13 cellular contexts compared by ENCODE assay signal in the genomic region with DNA sequence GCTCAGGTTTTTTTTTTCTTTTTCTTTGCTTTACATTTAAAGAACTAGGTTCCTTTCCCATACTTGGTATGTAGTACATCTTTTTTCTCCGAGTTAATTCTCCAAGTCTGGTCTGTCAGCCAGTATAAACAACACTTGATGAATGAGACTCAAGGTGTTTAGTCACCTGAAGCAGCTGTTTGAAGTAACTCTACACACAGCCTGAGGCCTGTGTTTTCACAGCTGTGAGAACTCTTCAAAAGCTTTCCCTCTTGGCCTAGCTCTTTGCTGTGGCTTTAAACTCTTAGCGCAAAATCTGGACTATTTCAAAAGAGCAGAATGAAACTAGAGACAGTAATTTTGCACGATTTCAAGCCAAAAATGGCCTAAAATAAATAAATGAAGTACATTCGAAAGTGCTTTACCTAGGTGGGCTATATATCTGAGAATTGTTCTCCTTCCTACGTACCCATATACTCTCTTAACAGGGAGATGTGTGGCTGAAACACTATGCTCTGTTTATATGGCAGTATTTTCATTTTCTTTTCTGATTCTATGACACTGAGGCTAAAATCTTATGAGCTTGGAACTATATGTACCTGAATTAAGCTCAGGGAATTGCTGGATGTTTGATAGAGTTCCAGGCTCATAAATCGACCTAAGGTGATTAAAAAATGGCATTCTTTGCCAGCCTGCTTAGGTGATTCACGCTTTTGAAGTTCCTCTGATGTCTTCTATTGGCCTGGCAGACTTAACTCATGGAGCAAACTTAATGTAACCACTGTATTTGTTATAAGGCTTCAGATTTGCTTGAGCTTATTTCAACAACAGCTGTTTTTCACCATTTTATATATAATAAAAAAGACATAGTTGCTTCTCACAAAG.
DNase-seq lines count a peak whose midpoint lies in the region; ATAC-seq, FAIRE-seq and TF ChIP-seq lines count a peak whose summit lies in the region.
"Had no signal": no experiment of that assay in that cellular context is flagged by ENCODE, and none has a peak within 500 bp of the region (broad histone marks: within the 10 kb centered on the region; RNA-seq: fewer than 3 reads in every experiment).

No MANE protein-coding gene starts in this region.

- no peaks in the 10 kb centered on the region for H3K79me2 ChIP-seq in astrocyte (ENCODE audit: insufficient read depth, low read length)

- H3K9me3 ChIP-seq in astrocyte (ENCODE audit: insufficient read depth, low read depth, low read length): no peaks in the 10 kb centered on the region

- H3K36me3 Mint-ChIP-seq in astrocyte (ENCODE audit: low read depth, unreplicated experiment): no peaks in the 10 kb centered on the region
- H3K36me3 Mint-ChIP-seq: activated naive CD4-positive, alpha-beta T cell treated with anti-CD3 and anti-CD28 coated beads, Interleukin-2, amount 50 U/mL, for 24 hours had no signal

- no peaks in the 10 kb centered on the region for H3K36me3 ChIP-seq in astrocyte (ENCODE audit: insufficient read depth, low read length)

- no peak overlapping the region for H3K27ac ChIP-seq in astrocyte (ENCODE audit: low read depth, low read length)

- FAIRE-seq in astrocyte (lab: Jason Lieb, UNC): no peak

- peak; percentile 44 for DNase-seq in NCI-H748 (lab: John Stamatoyannopoulos, UW; ENCODE audit: unreplicated experiment)
- no peak for DNase-seq in NCI-H748 treated with DMSO at 0.1 percent for 48 hours (lab: John Stamatoyannopoulos, UW)
- peak; percentile 85 for DNase-seq in astrocyte (ENCODE audit: low read depth)
- DNase-seq in left kidney (ENCODE audit: low read depth, low spot score): peak; percentile 93
- DNase-seq in posterior vena cava (ENCODE audit: low spot score): no peak
- no peak for DNase-seq in left colon
- no peak for DNase-seq in activated CD4-positive, alpha-beta T cell treated with anti-CD3 and anti-CD28 coated beads for 1 hour
- DNase-seq: activated CD4-positive, alpha-beta T cell treated with anti-CD3 and anti-CD28 coated beads, Interleukin-2, amount 50 U/mL, for 1 hour; GDM1; head of caudate nucleus had no signal

- H4K20me1 ChIP-seq in astrocyte (ENCODE audit: insufficient read depth, low read length): no peaks in the 10 kb centered on the region

- no peak overlapping the region for H3K4me3 ChIP-seq in astrocyte (ENCODE audit: insufficient read depth, low read depth, low read length)

- intact Hi-C loops in posterior vena cava (cut with DNase I): no loop called here
- intact Hi-C loops in left colon (cut with DNase I, micrococcal nuclease): no loop called here

- no peak overlapping the region for H3K9ac ChIP-seq in astrocyte (ENCODE audit: low read length)

- H3K27ac Mint-ChIP-seq in astrocyte (ENCODE audit: unreplicated experiment): no peak overlapping the region
- H3K27ac Mint-ChIP-seq: activated naive CD4-positive, alpha-beta T cell treated with anti-CD3 and anti-CD28 coated beads, Interleukin-2, amount 50 U/mL, for 24 hours had no signal

- H3K4me1 ChIP-seq in astrocyte (ENCODE audit: insufficient read depth, low read length): no peaks in the 10 kb centered on the region

- H3K4me2 ChIP-seq in astrocyte (ENCODE audit: low read length): no peak overlapping the region

- H3K4me1 Mint-ChIP-seq in astrocyte (ENCODE audit: low read depth, unreplicated experiment): no peaks in the 10 kb centered on the region
- H3K4me1 Mint-ChIP-seq: activated naive CD4-positive, alpha-beta T cell treated with anti-CD3 and anti-CD28 coated beads, Interleukin-2, amount 50 U/mL, for 24 hours had no signal

- H3K27me3 ChIP-seq in astrocyte (ENCODE audit: insufficient read depth, low read length): no peaks in the 10 kb centered on the region

- no peak for TF ChIP-seq CTCF in astrocyte (IDR thresholded peaks at IDR 0.05; ENCODE audit: insufficient read depth, low read depth, low read length)

- ATAC-seq in left colon (no peak), GM19023 (IDR thresholded peaks at IDR 0.05; ENCODE audit: unreplicated experiment) (no peak)
- ATAC-seq: SK-N-SH treated with all-trans-retinoic acid at 6 μM for 48 hours had no signal

- H3K9me3 Mint-ChIP-seq in astrocyte (ENCODE audit: unreplicated experiment): no peaks in the 10 kb centered on the region
- H3K9me3 Mint-ChIP-seq: activated naive CD4-positive, alpha-beta T cell treated with anti-CD3 and anti-CD28 coated beads, Interleukin-2, amount 50 U/mL, for 24 hours had no signal

- peak overlapping the region; percentile 30 for H2AFZ ChIP-seq in astrocyte (ENCODE audit: low read depth, low read length)

- no peak overlapping the region for H3K4me3 Mint-ChIP-seq in astrocyte (ENCODE audit: unreplicated experiment)
- H3K4me3 Mint-ChIP-seq: activated naive CD4-positive, alpha-beta T cell treated with anti-CD3 and anti-CD28 coated beads, Interleukin-2, amount 50 U/mL, for 24 hours had no signal

- no peaks in the 10 kb centered on the region for H3K27me3 Mint-ChIP-seq in astrocyte (ENCODE audit: low read depth, unreplicated experiment)
- H3K27me3 Mint-ChIP-seq: activated naive CD4-positive, alpha-beta T cell treated with anti-CD3 and anti-CD28 coated beads, Interleukin-2, amount 50 U/mL, for 24 hours had no signal

Comparison
In these comparisons a context has a peak if more than half of its experiments do, and no peak if none do; other contexts are left out.
1. DNase-seq: peak in NCI-H748 (single experiment), astrocyte (single experiment) and left kidney (single experiment); none in NCI-H748 treated with DMSO at 0.1 percent for 48 hours (single experiment), posterior vena cava (single experiment), left colon (0 of 2) and activated CD4-positive, alpha-beta T cell treated with anti-CD3 and anti-CD28 coated beads for 1 hour (single experiment).